Comparison of ENCODE assay signal across 8 cellular contexts in genomic region chr1:94962745-94963265, GRCh38. TPM values are rescaled to one million over a fixed set of nuclear protein-coding genes. Genes with fewer than 3 reads are reported as not detected.
A peak's percentile ranks its signal among the peaks of the same experiment; 100 is the strongest.
DNase-seq lines count a peak whose midpoint lies in the region; ATAC-seq and TF ChIP-seq lines count a peak whose summit lies in the region.

No MANE protein-coding gene starts in this region.

- H3K9me3 Mint-ChIP-seq in CD14-positive monocyte: no peaks in the 10 kb centered on the region

- H3K4me1 ChIP-seq in colonic mucosa: no peaks in the 10 kb centered on the region
- H3K4me1 ChIP-seq in muscle layer of colon (ENCODE audit: insufficient read depth, low read length): no peaks in the 10 kb centered on the region
- peaks cover 14% of the 10 kb centered on the region for H3K4me1 ChIP-seq in upper lobe of right lung

- intact Hi-C loops in CD14-positive monocyte (cut with micrococcal nuclease) (loop anchor here in 1 of 2 donors (2.0 kb wide), 1 partner anchor 28 kb away; no protein-coding TSS in a partner anchor), colonic mucosa (cut with DNase I) (no loop called here), upper lobe of right lung (cut with DNase I) (no loop called here)

- H3K4me1 Mint-ChIP-seq in CD14-positive monocyte: peaks cover 18% of the 10 kb centered on the region

- no peaks in the 10 kb centered on the region for H3K36me3 ChIP-seq in colonic mucosa
- H3K36me3 ChIP-seq in muscle layer of colon (ENCODE audit: insufficient read depth, low read length): no peaks in the 10 kb centered on the region
- no peaks in the 10 kb centered on the region for H3K36me3 ChIP-seq in upper lobe of right lung

- H3K27me3 ChIP-seq in colonic mucosa (no peaks in the 10 kb centered on the region), muscle layer of colon (ENCODE audit: control insufficient read depth in 1 of 2, insufficient read depth in 2 of 2, low read length in 2 of 2) (no peaks in the 10 kb centered on the region), upper lobe of right lung (no peaks in the 10 kb centered on the region)

- DNase-seq in CD14-positive monocyte (ENCODE audit: low spot score) (no peak), GM19238 (ENCODE audit: insufficient read length, low spot score) (peak; percentile 42), SKM-1 (lab: John Stamatoyannopoulos, UW; ENCODE audit: unreplicated experiment) (peak; percentile 62), colonic mucosa (peak; percentile 55), upper lobe of right lung (no peak), cortex of kidney (lab: John Stamatoyannopoulos, UW) (no peak)

- H3K9me3 ChIP-seq in colonic mucosa (no peaks in the 10 kb centered on the region), muscle layer of colon (ENCODE audit: low read length) (no peaks in the 10 kb centered on the region), upper lobe of right lung (no peaks in the 10 kb centered on the region)

- H3K4me3 ChIP-seq in colonic mucosa (no peak overlapping the region), muscle layer of colon (ENCODE audit: low read depth in 1 of 2, low read length in 2 of 2) (peak overlapping the region in 1 of 2 donors; percentile 61), upper lobe of right lung (peak overlapping the region; percentile 43)

- peak overlapping the region; percentile 76 to 96 for H3K4me3 Mint-ChIP-seq in CD14-positive monocyte

- H3K36me3 Mint-ChIP-seq in CD14-positive monocyte: no peaks in the 10 kb centered on the region

- ATAC-seq in HG03175 (IDR thresholded peaks at IDR 0.05; ENCODE audit: unreplicated experiment) (peak; percentile 94), upper lobe of right lung (peak; percentile 81)

- H3K9ac ChIP-seq in colonic mucosa (ENCODE audit: low read depth in 2 of 2, low read length in 2 of 2) (peak overlapping the region; percentile 67 to 79), muscle layer of colon (ENCODE audit: low read length) (peak overlapping the region; percentile 29)

- H3K27ac ChIP-seq in colonic mucosa: peak overlapping the region; percentile 81
- peak overlapping the region; percentile 17 for H3K27ac ChIP-seq in muscle layer of colon (ENCODE audit: low read depth, low read length)
- H3K27ac ChIP-seq in upper lobe of right lung: peak overlapping the region; percentile 74

- peak overlapping the region; percentile 8 to 95 (median 83) for H3K27ac Mint-ChIP-seq in CD14-positive monocyte

- peaks cover 0 to 1% (median 0%) of the 10 kb centered on the region in 3 donors for H3K27me3 Mint-ChIP-seq in CD14-positive monocyte (ENCODE audit: low read depth in 3 of 3)

- no peak for TF ChIP-seq CTCF in CD14-positive monocyte (IDR thresholded peaks at IDR 0.05)
- no peak for TF ChIP-seq CTCF in colonic mucosa (IDR thresholded peaks at IDR 0.05)
- TF ChIP-seq CTCF in upper lobe of right lung (IDR thresholded peaks at IDR 0.05): no peak

RNA-seq across cellular contexts. Expression of gene CNN3, which starts 35.9 kb away (rescaled TPM):
- under 1 TPM; 0.08 TPM for polyA plus RNA-seq in CD14-positive monocyte
- total RNA-seq in colonic mucosa (100 to 1,000 TPM; 117 to 164 TPM), upper lobe of right lung (215 TPM)

Comparison
In these comparisons a context has a peak if more than half of its experiments do, and no peak if none do; other contexts are left out.
1. DNase-seq: peak in GM19238 (single experiment), SKM-1 (single experiment) and colonic mucosa (single experiment); none in CD14-positive monocyte (single experiment), upper lobe of right lung (single experiment) and cortex of kidney (single experiment).
2. H3K27ac ChIP-seq: peak in every context shown above with its lines; median percentile 81 in colonic mucosa; 74 in upper lobe of right lung; 17 in muscle layer of colon.